In the genomic region with DNA sequence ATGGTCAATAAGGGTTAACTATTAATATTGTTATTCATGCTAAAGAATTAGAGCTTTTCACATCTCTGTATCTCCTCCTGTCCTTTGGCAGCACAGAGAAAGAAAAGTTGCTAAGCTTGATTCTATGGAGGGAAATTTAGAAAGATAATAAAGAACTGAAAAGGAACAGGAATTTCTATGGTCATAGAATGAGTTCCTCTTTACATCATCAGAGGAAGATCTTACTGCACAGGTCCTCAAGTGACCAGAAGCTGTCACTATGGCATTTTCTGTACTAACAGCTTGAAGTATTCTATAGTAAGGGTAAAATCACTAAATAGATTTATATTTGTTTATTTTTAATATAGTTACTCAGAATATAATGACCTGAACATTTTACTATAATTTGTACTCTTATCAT, we compare ENCODE assay signal across 27 cellular contexts.
"Had no signal": no experiment of that assay in that cellular context is flagged by ENCODE, and none has a peak within 500 bp of the region (broad histone marks: within the 10 kb centered on the region; RNA-seq: fewer than 3 reads in every experiment).

No MANE protein-coding gene starts in this region.

- H3K4me1 ChIP-seq: prostate gland, testis, uterus had no signal

- H3K4me3 ChIP-seq: left lung, lower lobe of right lung, pancreas, prostate gland, skin epidermis, stomach, testis, thyroid gland, transverse colon, upper lobe of left lung, uterus had no signal

- H3K36me3 ChIP-seq: left lung, lower lobe of right lung, pancreas, prostate gland, stomach, thyroid gland, transverse colon, upper lobe of left lung, uterus had no signal

- H3K27me3 ChIP-seq: left lung, pancreas, stomach, testis, thyroid gland, transverse colon, upper lobe of left lung, uterus had no signal

- DNase-seq: immature natural killer cell; kidney; left colon; left lung; lower lobe of right lung; mammary epithelial cell; mesenchymal stem cell; naive thymus-derived CD8-positive, alpha-beta T cell; nucleus accumbens; pancreas; posterior cingulate gyrus; retina; right cardiac atrium; stimulated activated CD4-positive, alpha-beta T cell treated with anti-CD3 and anti-CD28 coated beads, Interleukin-12 subunit alpha, Interleukin-12 subunit beta, amount 100 ng/mL, for 4 hours; stimulated activated CD4-positive, alpha-beta T cell treated with anti-CD3 and anti-CD28 coated beads, Interleukin-15, amount 100 ng/mL, for 24 hours; stimulated activated CD4-positive, alpha-beta T cell treated with anti-CD3 and anti-CD28 coated beads, Interleukin-2, amount 100 ng/mL, for 24 hours; stimulated activated CD4-positive, alpha-beta T cell treated with anti-CD3 and anti-CD28 coated beads, Interleukin-4, amount 100 ng/mL, for 1 hour; stimulated activated naive B cell treated with anti-CD40 and anti-IgM and Interleukin-4, amounts not matched to agents 10 μg/mL and 1 μg/mL and 100 μg/mL, for 72 hours; stimulated activated naive CD8-positive, alpha-beta T cell treated with anti-CD3 and anti-CD28 coated beads, Interleukin-15, Interleukin-2, amounts not matched to agents 100 U/mL and 50 U/mL, for 24 hours; stomach; testis; thyroid gland; transverse colon; upper lobe of left lung; uterus had no signal

- H3K9me3 ChIP-seq: left lung, lower lobe of right lung, pancreas, prostate gland, stomach, testis, thyroid gland, transverse colon, upper lobe of left lung, uterus had no signal

- H3K27ac ChIP-seq: left lung, lower lobe of right lung, pancreas, prostate gland, skin epidermis, stomach, testis, thyroid gland, transverse colon, upper lobe of left lung, uterus had no signal
